8 cellular contexts compared by ENCODE assay signal in the genomic region with DNA sequence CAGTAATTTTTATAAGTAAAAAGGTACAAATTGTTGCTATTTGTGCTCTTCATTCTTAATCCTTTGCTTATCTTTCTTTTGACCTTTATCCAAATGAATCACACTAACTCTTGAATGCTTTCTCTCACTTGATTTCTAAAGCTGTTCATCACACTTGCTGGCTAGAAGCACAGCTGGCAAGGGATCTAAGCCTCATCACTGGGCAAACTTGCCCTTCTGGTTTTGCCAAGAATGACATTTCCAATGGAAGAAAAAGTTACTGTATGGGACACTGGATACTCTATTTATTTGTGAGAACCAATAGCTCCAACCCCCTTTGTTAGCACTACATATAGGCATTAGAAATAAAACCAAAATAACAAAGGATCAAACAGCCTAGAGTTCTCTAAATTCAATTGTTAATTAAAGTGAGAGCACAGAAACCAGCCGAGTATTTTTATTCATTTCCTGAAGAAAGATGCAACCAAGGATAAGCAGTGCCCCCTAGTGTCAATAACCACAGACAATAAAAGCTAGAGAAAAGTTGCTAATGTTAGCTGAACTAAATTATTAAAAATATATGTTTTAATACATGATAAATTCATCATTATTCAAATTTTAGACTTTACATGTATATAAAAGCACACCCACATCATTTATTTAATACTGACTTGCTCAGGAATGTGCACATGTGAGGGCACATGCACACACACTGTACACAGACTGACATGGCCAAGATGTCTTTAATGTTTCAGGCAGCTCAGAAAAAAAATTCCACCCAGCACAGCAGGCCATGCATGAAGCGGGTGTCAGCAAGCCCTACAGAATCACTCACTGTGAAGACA. TPM values are rescaled to one million over a fixed set of nuclear protein-coding genes. Genes with fewer than 3 reads are reported as not detected.
DNase-seq lines count a peak whose midpoint lies in the region; ATAC-seq and TF ChIP-seq lines count a peak whose summit lies in the region.

No MANE protein-coding gene starts in this region.

- H3K4me3 ChIP-seq in LNCaP clone FGC (ENCODE audit: low read depth, low read length) (no peak overlapping the region), fibroblast of mammary gland (ENCODE audit: control insufficient read depth, low read depth, low read length) (no peak overlapping the region), ovary (no peak overlapping the region)

- H3K27me3 ChIP-seq in ovary, result no peaks in the 10 kb centered on the region

- TF ChIP-seq POLR2A in ovary (IDR thresholded peaks at IDR 0.05), result no peak

- peak; percentile 53 for DNase-seq in NOMO-1 treated with DMSO at 0.1 percent for 48 hours (lab: John Stamatoyannopoulos, UW; ENCODE audit: unreplicated experiment)
- DNase-seq in NOMO-1 treated with dmso at 0.1 percent for 144 hours (lab: John Stamatoyannopoulos, UW; ENCODE audit: unreplicated experiment), result no peak
- peak; percentile 79 for DNase-seq in LNCaP clone FGC (ENCODE audit: low read depth)
- peak; percentile 67 for DNase-seq in SHP77 treated with DMSO at 0.1 percent for 48 hours (lab: John Stamatoyannopoulos, UW)
- peak; percentile 66 for DNase-seq in fibroblast of mammary gland (ENCODE audit: low read depth)
- no peak for DNase-seq in ovary
- DNase-seq in T1000 (lab: John Stamatoyannopoulos, UW), result no peak

- intact Hi-C loops in ovary (cut with DNase I), result no loop called here

- TF ChIP-seq EP300 in ovary (IDR thresholded peaks at IDR 0.05), result no peak

- no peaks in the 10 kb centered on the region for H3K4me1 ChIP-seq in ovary (ENCODE audit: insufficient read depth)

- no peaks in the 10 kb centered on the region for H3K36me3 ChIP-seq in ovary

- ATAC-seq in GM19455 (IDR thresholded peaks at IDR 0.05; ENCODE audit: unreplicated experiment), result peak; percentile 72

- H3K9me3 ChIP-seq in ovary, result no peaks in the 10 kb centered on the region

- 22 to 25% (median 25%) methylated on average over 2 of the region's 2 CpGs for WGBS in ovary, 3 donors

- TF ChIP-seq CTCF in LNCaP clone FGC (IDR thresholded peaks at IDR 0.05; ENCODE audit: control insufficient read depth, extremely low read depth, insufficient read depth), result peak; percentile 72
- TF ChIP-seq CTCF in fibroblast of mammary gland (conservative IDR thresholded peaks at IDR 0.05; ENCODE audit: control insufficient read depth, insufficient read depth, low read depth, low read length), result peak; percentile 66
- TF ChIP-seq CTCF in ovary (IDR thresholded peaks at IDR 0.05), result peak; percentile 32 to 52 (median 40)

- H3K27ac ChIP-seq in ovary, result no peak overlapping the region

RNA-seq across cellular contexts. Expression of a gene that starts 59.8 kb away (rescaled TPM):
- total RNA-seq in ovary, result 1 to 10 TPM in 5 of 7 donors, under 1 TPM in 2; 0.69 to 3.0 (median 1.2) TPM
- under 1 TPM; 0.06 to 0.23 TPM for polyA plus RNA-seq in ovary

Comparison
In these comparisons a context has a peak if more than half of its experiments do, and no peak if none do; other contexts are left out.
1. DNase-seq: peak in NOMO-1 treated with DMSO at 0.1 percent for 48 hours (single experiment), LNCaP clone FGC (single experiment), SHP77 treated with DMSO at 0.1 percent for 48 hours (single experiment) and fibroblast of mammary gland (single experiment); none in NOMO-1 treated with dmso at 0.1 percent for 144 hours (single experiment), ovary (0 of 5) and T1000 (single experiment).
2. Peak in every context shown above with its lines, with median percentiles within 50 percentile points of each other: CTCF ChIP-seq.